Comparison of ENCODE assay signal across 8 cellular contexts in the genomic region with DNA sequence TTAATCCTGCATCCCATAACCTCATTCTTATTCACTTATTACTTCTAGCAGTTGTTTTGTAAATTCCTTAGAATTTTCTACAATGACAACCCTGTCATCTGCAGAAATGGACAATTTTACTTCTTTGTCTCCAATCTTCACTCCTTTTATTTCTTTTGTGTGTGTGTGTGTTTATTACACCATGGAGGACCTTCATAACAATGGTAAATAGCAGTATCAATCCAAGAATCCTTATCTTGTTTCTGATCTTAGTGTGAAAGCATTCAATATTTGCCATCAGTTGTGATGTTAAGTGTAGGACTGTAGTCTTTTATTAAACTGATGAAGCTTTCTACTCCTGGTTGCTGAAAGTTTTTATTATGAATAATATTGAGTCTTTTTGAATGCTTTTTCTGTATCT.
"Had no signal": no experiment of that assay in that cellular context is flagged by ENCODE, and none has a peak within 500 bp of the region (broad histone marks: within the 10 kb centered on the region; RNA-seq: fewer than 3 reads in every experiment).

No MANE protein-coding gene starts in this region.

- H2AFZ ChIP-seq: GM23248 had no signal

- H3K9me3 Mint-ChIP-seq: H9 had no signal

- ATAC-seq: HCT116 had no signal

- H3K9me3 ChIP-seq: HAP-1 had no signal

- H3K27ac Mint-ChIP-seq: H9, HFFc6 had no signal

- H3K27ac ChIP-seq: GM23248 had no signal

- DNase-seq: GM23248, GOT3, H7, H9, HCEC 1CT, HFFc6 had no signal

- H3K36me3 ChIP-seq: HAP-1 had no signal

- H3K4me3 Mint-ChIP-seq: H9, HFFc6 had no signal

- H3K4me3 ChIP-seq: GM23248, HAP-1 had no signal
